Comparison of ENCODE assay signal across 8 cellular contexts in genomic region chr22:46053563-46054090, GRCh38.
DNase-seq lines count a peak whose midpoint lies in the region; ATAC-seq and TF ChIP-seq lines count a peak whose summit lies in the region.

No MANE protein-coding gene starts in this region.

- H3K4me1 Mint-ChIP-seq in CD4-positive, alpha-beta T cell (ENCODE audit: low read depth): peaks cover 59% of the 10 kb centered on the region
- peaks cover 58% of the 10 kb centered on the region for H3K4me1 Mint-ChIP-seq in activated CD4-positive, alpha-beta T cell treated with anti-CD3 and anti-CD28 coated beads for 36 hours

- H3K4me3 ChIP-seq in coronary artery: peak overlapping the region; percentile 95
- H3K4me3 ChIP-seq in lung: peak overlapping the region; percentile 75
- peak overlapping the region in 4 of 5 donors; percentile 69 to 82 (median 78) for H3K4me3 ChIP-seq in subcutaneous abdominal adipose tissue (ENCODE audit: low read depth in 1 of 5, low read length in 5 of 5)

- H3K27ac ChIP-seq in CD4-positive, alpha-beta T cell (ENCODE audit: low read depth, low read length): peak overlapping the region; percentile 85
- H3K27ac ChIP-seq in coronary artery (peak overlapping the region; percentile 98 to 100), lung (ENCODE audit: low read depth in 1 of 2, low read length in 1 of 2) (peak overlapping the region; percentile 98 to 99), subcutaneous abdominal adipose tissue (ENCODE audit: low read depth, low read length) (peak overlapping the region; percentile 94)

- TF ChIP-seq RAD21 in Ishikawa (IDR thresholded peaks at IDR 0.05; ENCODE audit: low read depth): no peak

- H3K4me1 ChIP-seq in lung (ENCODE audit: control insufficient read depth in 2 of 2, insufficient read depth in 2 of 2, low read length in 2 of 2): peaks cover 10 to 29% of the 10 kb centered on the region in 2 donors
- peaks cover 17 to 86% (median 85%) of the 10 kb centered on the region in 5 donors for H3K4me1 ChIP-seq in subcutaneous abdominal adipose tissue (ENCODE audit: control insufficient read depth in 5 of 5, insufficient read depth in 5 of 5, low read length in 5 of 5)

- TF ChIP-seq CTCF in CD4-positive, alpha-beta T cell (IDR thresholded peaks at IDR 0.05): no peak
- TF ChIP-seq CTCF in coronary artery (IDR thresholded peaks at IDR 0.05): no peak
- TF ChIP-seq CTCF in lung (IDR thresholded peaks at IDR 0.05; ENCODE audit: control extremely low read depth, extremely low read depth): no peak

- ATAC-seq in CD4-positive, alpha-beta T cell (ENCODE audit: poor library complexity): peak; percentile 52
- peak; percentile 50 for ATAC-seq in activated CD4-positive, alpha-beta T cell treated with anti-CD3 and anti-CD28 coated beads for 36 hours
- ATAC-seq in lung (ENCODE audit: insufficient read depth, low FRiP score): peak; percentile 74
- no peak for ATAC-seq in HG02884 (IDR thresholded peaks at IDR 0.05; ENCODE audit: unreplicated experiment)

- peak in 9 of 10 experiments; percentile 30 to 67 (median 50) for DNase-seq in CD4-positive, alpha-beta T cell
- peak; percentile 74 for DNase-seq in activated CD4-positive, alpha-beta T cell treated with anti-CD3 and anti-CD28 coated beads for 36 hours
- DNase-seq in coronary artery (ENCODE audit: low spot score): no peak
- DNase-seq in lung (ENCODE audit: low spot score): peak; percentile 74
- DNase-seq in MV-4-11 (lab: John Stamatoyannopoulos, UW): no peak

- 0 out of 2 replicates have a peak, but pooled peaks have one; percentile 33 for TF ChIP-seq EP300 in Ishikawa (IDR thresholded peaks at IDR 0.05; ENCODE audit: borderline replicate concordance)

- 1 to 10% methylated on average over 23 to 37 of the region's 37 CpGs for WGBS in lung, 2 donors

- peak overlapping the region in 4 of 5 donors; percentile 82 to 87 (median 85) for H3K9ac ChIP-seq in subcutaneous abdominal adipose tissue (ENCODE audit: low read length in 5 of 5)

- intact Hi-C loops in CD4-positive, alpha-beta T cell (cut with DNase I, micrococcal nuclease): loop anchor here (1.0 to 10.0 kb wide), 5 partner anchors 17 to 809 kb away; partner anchors contain the start of gene KIAA0930 (in 1 of the 2)
- intact Hi-C loops in activated CD4-positive, alpha-beta T cell treated with anti-CD3 and anti-CD28 coated beads for 36 hours (cut with DNase I, micrococcal nuclease): loop anchor here (1.0 to 5.0 kb wide), 5 partner anchors 17 to 199 kb away; partner anchors contain the start of gene CDPF1 (in 1 of the 2)

- CTCF ChIA-PET in CD4-positive, alpha-beta T cell (lab: Charles Lee): interaction anchor here (1.1 to 1.3 kb wide), 3 partner anchors 11 to 18 kb away, joined by 3 to 6 read pairs (median 3); no protein-coding TSS in a partner anchor
- CTCF ChIA-PET in activated CD4-positive, alpha-beta T cell treated with anti-CD3 and anti-CD28 coated beads for 36 hours (lab: Charles Lee): interaction anchor here (0.6 to 2.0 kb wide), 2 partner anchors 17 to 20 kb away, joined by 3 to 9 read pairs; no protein-coding TSS in a partner anchor

- no peaks in the 10 kb centered on the region for H3K27me3 Mint-ChIP-seq in CD4-positive, alpha-beta T cell
- no peaks in the 10 kb centered on the region for H3K27me3 Mint-ChIP-seq in activated CD4-positive, alpha-beta T cell treated with anti-CD3 and anti-CD28 coated beads for 36 hours

- H3K36me3 Mint-ChIP-seq in CD4-positive, alpha-beta T cell (ENCODE audit: low read depth): peaks cover 5% of the 10 kb centered on the region
- H3K36me3 Mint-ChIP-seq in activated CD4-positive, alpha-beta T cell treated with anti-CD3 and anti-CD28 coated beads for 36 hours (ENCODE audit: low read depth): peaks cover 3% of the 10 kb centered on the region

- H3K4me3 Mint-ChIP-seq in CD4-positive, alpha-beta T cell: peak overlapping the region; percentile 95
- peak overlapping the region; percentile 82 for H3K4me3 Mint-ChIP-seq in activated CD4-positive, alpha-beta T cell treated with anti-CD3 and anti-CD28 coated beads for 36 hours

- no peaks in the 10 kb centered on the region for H3K27me3 ChIP-seq in CD4-positive, alpha-beta T cell (ENCODE audit: control insufficient read depth, insufficient read depth, low read length)
- H3K27me3 ChIP-seq in lung (ENCODE audit: control insufficient read depth, insufficient read depth) (no peaks in the 10 kb centered on the region), subcutaneous abdominal adipose tissue (ENCODE audit: control insufficient read depth in 5 of 5, insufficient read depth in 4 of 5, low read length in 5 of 5) (no peaks in the 10 kb centered on the region)

- peak overlapping the region; percentile 98 for H3K27ac Mint-ChIP-seq in CD4-positive, alpha-beta T cell
- peak overlapping the region; percentile 95 for H3K27ac Mint-ChIP-seq in activated CD4-positive, alpha-beta T cell treated with anti-CD3 and anti-CD28 coated beads for 36 hours

- no peaks in the 10 kb centered on the region for H3K9me3 ChIP-seq in CD4-positive, alpha-beta T cell (ENCODE audit: control insufficient read depth, low read length)
- H3K9me3 ChIP-seq in lung (ENCODE audit: control insufficient read depth in 2 of 2, insufficient read depth in 1 of 2, low read length in 1 of 2) (no peaks in the 10 kb centered on the region), subcutaneous abdominal adipose tissue (ENCODE audit: control insufficient read depth in 5 of 5, low read length in 5 of 5) (no peaks in the 10 kb centered on the region)

- no peaks in the 10 kb centered on the region for H3K9me3 Mint-ChIP-seq in CD4-positive, alpha-beta T cell
- no peaks in the 10 kb centered on the region for H3K9me3 Mint-ChIP-seq in activated CD4-positive, alpha-beta T cell treated with anti-CD3 and anti-CD28 coated beads for 36 hours (ENCODE audit: low read depth)

- H3K36me3 ChIP-seq in lung (ENCODE audit: control insufficient read depth in 2 of 2, insufficient read depth in 2 of 2, low read length in 2 of 2) (no peaks in the 10 kb centered on the region), subcutaneous abdominal adipose tissue (ENCODE audit: control insufficient read depth in 5 of 5, insufficient read depth in 5 of 5, low read length in 5 of 5) (peaks cover 0 to 16% (median 12%) of the 10 kb centered on the region in 5 donors)

- POLR2A ChIA-PET in CD4-positive, alpha-beta T cell (lab: Charles Lee): interaction anchor here (0.8 to 5.7 kb wide), 11 partner anchors 9 to 382 kb away, joined by 3 to 102 read pairs (median 4); partner anchors contain the start of genes ATXN10 and GTSE1
- POLR2A ChIA-PET in activated CD4-positive, alpha-beta T cell treated with anti-CD3 and anti-CD28 coated beads for 36 hours (lab: Charles Lee): interaction anchor here (1.0 to 1.5 kb wide), 2 partner anchors 10 to 16 kb away, joined by 3 to 6 read pairs; no protein-coding TSS in a partner anchor

TF ChIP-seq in Ishikawa, 13 proteins besides CTCF, POLR2A, EP300 and RAD21:
- TF ChIP-seq TAF1 (IDR thresholded peaks at IDR 0.05; ENCODE audit: low read depth) (peak; percentile 35; the same call in 1 of the 2 replicates), NFIC (IDR thresholded peaks at IDR 0.05) (peak; percentile 96), EGR1 (IDR thresholded peaks at IDR 0.05) (no peak), ZBTB7A (IDR thresholded peaks at IDR 0.05; ENCODE audit: low read depth) (peak; percentile 40), TCF12 (IDR thresholded peaks at IDR 0.05; ENCODE audit: low read depth) (no peak), TEAD4 (IDR thresholded peaks at IDR 0.05) (0 out of 2 replicates have a peak, but pooled peaks have one; percentile 11)

Comparison
In these comparisons a context has a peak if more than half of its experiments do, and no peak if none do; other contexts are left out.
1. DNase-seq: peak in CD4-positive, alpha-beta T cell (9 of 10), activated CD4-positive, alpha-beta T cell treated with anti-CD3 and anti-CD28 coated beads for 36 hours (single experiment) and lung (single experiment); none in coronary artery (single experiment) and MV-4-11 (single experiment).
2. Peak in every context shown above with its lines, with median percentiles within 50 percentile points of each other: H3K27ac ChIP-seq and H3K4me3 ChIP-seq.